Comparison of ENCODE assay signal across 38 cellular contexts in genomic region chr17:81810476-81810875, GRCh38. TPM values are rescaled to one million over a fixed set of nuclear protein-coding genes. Genes with fewer than 3 reads are reported as not detected.
"Had no signal": no experiment of that assay in that cellular context is flagged by ENCODE, and none has a peak within 500 bp of the region (broad histone marks: within the 10 kb centered on the region; RNA-seq: fewer than 3 reads in every experiment).

No MANE protein-coding gene starts in this region.

- H3K4me1 ChIP-seq: adrenal gland, esophagus muscularis mucosa, foreskin keratinocyte had no signal

- ATAC-seq: activated CD4-positive, alpha-beta T cell treated with anti-CD3 and anti-CD28 coated beads for 36 hours; activated CD8-positive, alpha-beta memory T cell treated with anti-CD3 and anti-CD28 coated beads, Interleukin-2, amount 10 ng/mL, durations not matched to agents 7 days and 5 days; activated CD8-positive, alpha-beta T cell treated with anti-CD3 and anti-CD28 coated beads, Interleukin-2, amount 10 ng/mL, durations not matched to agents 7 days and 5 days; activated naive CD8-positive, alpha-beta T cell treated with anti-CD3 and anti-CD28 coated beads, Interleukin-2, amount 50 U/mL, for 24 hours; body of pancreas; effector memory CD8-positive, alpha-beta T cell; foreskin keratinocyte; gastrocnemius medialis; T-helper 17 cell had no signal

- FAIRE-seq: colon had no signal

- DNase-seq: activated CD4-positive, alpha-beta memory T cell treated with anti-CD3 and anti-CD28 coated beads for 36 hours; activated CD4-positive, alpha-beta T cell treated with anti-CD3 and anti-CD28 coated beads for 36 hours; activated CD4-positive, alpha-beta T cell treated with anti-CD3 and anti-CD28 coated beads, Interleukin-2, amount 10 ng/mL, durations not matched to agents 24 days and 14 days; activated CD4-positive, CD25-positive, alpha-beta regulatory T cell; activated CD4-positive, CD25-positive, alpha-beta regulatory T cell treated with anti-CD3 and anti-CD28 coated beads, Interleukin-2, amount 50 U/mL, for 72 hours; activated CD8-positive, alpha-beta memory T cell treated with anti-CD3 and anti-CD28 coated beads, Interleukin-2, amount 10 ng/mL, durations not matched to agents 7 days and 5 days; activated CD8-positive, alpha-beta memory T cell treated with anti-CD3 and anti-CD28 coated beads, Interleukin-2, amount 50 U/mL, for 4 hours; activated CD8-positive, alpha-beta T cell treated with anti-CD3 and anti-CD28 coated beads, Interleukin-2, amount 10 ng/mL, durations not matched to agents 7 days and 5 days; activated effector memory CD4-positive, alpha-beta T cell treated with anti-CD3 and anti-CD28 coated beads, Interleukin-2, amount 50 U/mL, for 16 hours; activated naive CD4-positive, alpha-beta T cell treated with anti-CD3 and anti-CD28 coated beads for 36 hours; activated naive CD8-positive, alpha-beta T cell treated with anti-CD3 and anti-CD28 coated beads for 36 hours; activated naive CD8-positive, alpha-beta T cell treated with anti-CD3 and anti-CD28 coated beads, Interleukin-2, amount 50 U/mL, for 24 hours; activated T-cell treated with anti-CD3 and anti-CD28 coated beads, Interleukin-2, amount 50 U/mL, for 1 hour; activated T-cell treated with anti-CD3 and anti-CD28 coated beads, Interleukin-2, amount 50 U/mL, for 48 hours; adrenal gland; amygdala; aorta; body of pancreas; caudate nucleus; cortex of kidney; dermis blood vessel endothelial cell; effector CD4-positive, alpha-beta T cell; effector memory CD8-positive, alpha-beta T cell; erythroblast; foreskin keratinocyte; gastrocnemius medialis; glutamatergic neuron; T-helper 1 cell; T-helper 17 cell; T1000 had no signal

- H3K4me1 Mint-ChIP-seq: activated CD4-positive, alpha-beta T cell treated with anti-CD3 and anti-CD28 coated beads for 36 hours; activated CD4-positive, alpha-beta T cell treated with anti-CD3 and anti-CD28 coated beads, Interleukin-2, amount 10 ng/mL, durations not matched to agents 24 days and 14 days; activated CD8-positive, alpha-beta memory T cell treated with anti-CD3 and anti-CD28 coated beads, Interleukin-2, amount 10 ng/mL, durations not matched to agents 7 days and 5 days; activated naive CD4-positive, alpha-beta T cell treated with anti-CD3 and anti-CD28 coated beads, Interleukin-2, amount 50 U/mL, for 24 hours; activated naive CD8-positive, alpha-beta T cell treated with anti-CD3 and anti-CD28 coated beads for 36 hours; activated naive CD8-positive, alpha-beta T cell treated with anti-CD3 and anti-CD28 coated beads, Interleukin-2, amount 50 U/mL, for 24 hours; T-helper 17 cell had no signal

- H3K27ac Mint-ChIP-seq: activated CD4-positive, alpha-beta memory T cell treated with anti-CD3 and anti-CD28 coated beads for 36 hours; activated CD4-positive, alpha-beta T cell treated with anti-CD3 and anti-CD28 coated beads for 36 hours; activated CD4-positive, alpha-beta T cell treated with anti-CD3 and anti-CD28 coated beads, Interleukin-2, amount 10 ng/mL, durations not matched to agents 24 days and 14 days; activated CD8-positive, alpha-beta memory T cell treated with anti-CD3 and anti-CD28 coated beads, Interleukin-2, amount 10 ng/mL, durations not matched to agents 7 days and 5 days; activated CD8-positive, alpha-beta T cell treated with anti-CD3 and anti-CD28 coated beads, Interleukin-2, amount 10 ng/mL, durations not matched to agents 7 days and 5 days; activated naive CD4-positive, alpha-beta T cell treated with anti-CD3 and anti-CD28 coated beads for 36 hours; activated naive CD4-positive, alpha-beta T cell treated with anti-CD3 and anti-CD28 coated beads, Interleukin-2, amount 50 U/mL, for 24 hours; activated naive CD8-positive, alpha-beta T cell treated with anti-CD3 and anti-CD28 coated beads for 36 hours; activated naive CD8-positive, alpha-beta T cell treated with anti-CD3 and anti-CD28 coated beads, Interleukin-2, amount 50 U/mL, for 24 hours; activated T-helper 1 cell treated with anti-CD3 and anti-CD28 coated beads, Interleukin-12 subunit alpha, Interleukin-12 subunit beta, Interleukin-2, Interleukin-4 antibody, amounts not matched to agents 30 ng/mL and 10 ng/mL and 1 ng/mL, durations not matched to agents 14 hours and 24 hours and 36 hours; activated T-helper 2 cell treated with anti-CD3 and anti-CD28 coated beads, Interferon-gamma antibody, Interleukin-2, Interleukin-4, amounts not matched to agents 10 μg/mL and 5 μg/mL and 100 μg/mL, durations not matched to agents 14 hours and 24 hours and 36 hours; T-helper 17 cell; T-helper 2 cell treated with Interferon-gamma antibody and Interleukin-4, amounts not matched to agents 5 μg/mL and 100 μg/mL, for 36 hours had no signal

- H3K4me3 ChIP-seq: adrenal gland, body of pancreas, esophagus muscularis mucosa, gastrocnemius medialis had no signal

- H3K4me3 Mint-ChIP-seq: activated CD4-positive, alpha-beta memory T cell treated with anti-CD3 and anti-CD28 coated beads for 36 hours; activated CD4-positive, alpha-beta T cell treated with anti-CD3 and anti-CD28 coated beads for 36 hours; activated CD4-positive, alpha-beta T cell treated with anti-CD3 and anti-CD28 coated beads, Interleukin-2, amount 10 ng/mL, durations not matched to agents 24 days and 14 days; activated CD8-positive, alpha-beta memory T cell treated with anti-CD3 and anti-CD28 coated beads, Interleukin-2, amount 10 ng/mL, durations not matched to agents 7 days and 5 days; activated CD8-positive, alpha-beta T cell treated with anti-CD3 and anti-CD28 coated beads, Interleukin-2, amount 10 ng/mL, durations not matched to agents 7 days and 5 days; activated naive CD4-positive, alpha-beta T cell treated with anti-CD3 and anti-CD28 coated beads for 36 hours; activated naive CD4-positive, alpha-beta T cell treated with anti-CD3 and anti-CD28 coated beads, Interleukin-2, amount 50 U/mL, for 24 hours; activated naive CD8-positive, alpha-beta T cell treated with anti-CD3 and anti-CD28 coated beads for 36 hours; activated naive CD8-positive, alpha-beta T cell treated with anti-CD3 and anti-CD28 coated beads, Interleukin-2, amount 50 U/mL, for 24 hours; activated T-helper 1 cell treated with anti-CD3 and anti-CD28 coated beads, Interleukin-12 subunit alpha, Interleukin-12 subunit beta, Interleukin-2, Interleukin-4 antibody, amounts not matched to agents 30 ng/mL and 10 ng/mL and 1 ng/mL, durations not matched to agents 14 hours and 24 hours and 36 hours; effector memory CD8-positive, alpha-beta T cell; T-helper 17 cell; T-helper 2 cell treated with Interferon-gamma antibody and Interleukin-4, amounts not matched to agents 5 μg/mL and 100 μg/mL, for 36 hours had no signal

- H3K27ac ChIP-seq: adrenal gland, body of pancreas, esophagus muscularis mucosa, foreskin keratinocyte, gastrocnemius medialis had no signal

- H3K36me3 ChIP-seq: adrenal gland, esophagus muscularis mucosa, gastrocnemius medialis had no signal

- H3K9me3 Mint-ChIP-seq: activated CD4-positive, alpha-beta memory T cell treated with anti-CD3 and anti-CD28 coated beads for 36 hours; activated CD4-positive, alpha-beta T cell treated with anti-CD3 and anti-CD28 coated beads, Interleukin-2, amount 10 ng/mL, durations not matched to agents 24 days and 14 days; activated naive CD4-positive, alpha-beta T cell treated with anti-CD3 and anti-CD28 coated beads for 36 hours; activated naive CD4-positive, alpha-beta T cell treated with anti-CD3 and anti-CD28 coated beads, Interleukin-2, amount 50 U/mL, for 24 hours; activated naive CD8-positive, alpha-beta T cell treated with anti-CD3 and anti-CD28 coated beads for 36 hours; activated naive CD8-positive, alpha-beta T cell treated with anti-CD3 and anti-CD28 coated beads, Interleukin-2, amount 50 U/mL, for 24 hours; activated T-helper 1 cell treated with anti-CD3 and anti-CD28 coated beads, Interleukin-12 subunit alpha, Interleukin-12 subunit beta, Interleukin-2, Interleukin-4 antibody, amounts not matched to agents 30 ng/mL and 10 ng/mL and 1 ng/mL, durations not matched to agents 14 hours and 24 hours and 36 hours; activated T-helper 2 cell treated with anti-CD3 and anti-CD28 coated beads, Interferon-gamma antibody, Interleukin-2, Interleukin-4, amounts not matched to agents 10 μg/mL and 5 μg/mL and 100 μg/mL, durations not matched to agents 14 hours and 24 hours and 36 hours; effector memory CD8-positive, alpha-beta T cell; T-helper 2 cell treated with Interferon-gamma antibody and Interleukin-4, amounts not matched to agents 5 μg/mL and 100 μg/mL, for 36 hours had no signal

- H3K36me3 Mint-ChIP-seq: activated CD4-positive, alpha-beta memory T cell treated with anti-CD3 and anti-CD28 coated beads for 36 hours; activated CD8-positive, alpha-beta memory T cell treated with anti-CD3 and anti-CD28 coated beads, Interleukin-2, amount 10 ng/mL, durations not matched to agents 7 days and 5 days; activated naive CD4-positive, alpha-beta T cell treated with anti-CD3 and anti-CD28 coated beads, Interleukin-2, amount 50 U/mL, for 24 hours; activated naive CD8-positive, alpha-beta T cell treated with anti-CD3 and anti-CD28 coated beads for 36 hours had no signal

- H3K9me3 ChIP-seq: adrenal gland, body of pancreas, esophagus muscularis mucosa, gastrocnemius medialis had no signal

RNA-seq across cellular contexts. Expression of gene GCGR, which starts 6.5 kb away (rescaled TPM):
- total RNA-seq: activated CD4-positive, alpha-beta memory T cell treated with anti-CD3 and anti-CD28 coated beads for 36 hours; activated CD4-positive, alpha-beta T cell treated with anti-CD3 and anti-CD28 coated beads for 36 hours; activated CD4-positive, alpha-beta T cell treated with anti-CD3 and anti-CD28 coated beads, Interleukin-2, amount 10 ng/mL, durations not matched to agents 24 days and 14 days; activated CD8-positive, alpha-beta memory T cell treated with anti-CD3 and anti-CD28 coated beads for 36 hours; activated CD8-positive, alpha-beta memory T cell treated with anti-CD3 and anti-CD28 coated beads, Interleukin-2, amount 10 ng/mL, durations not matched to agents 7 days and 5 days; activated CD8-positive, alpha-beta T cell treated with anti-CD3 and anti-CD28 coated beads, Interleukin-2, amount 10 ng/mL, durations not matched to agents 7 days and 5 days; activated naive CD4-positive, alpha-beta T cell treated with anti-CD3 and anti-CD28 coated beads for 36 hours; activated naive CD8-positive, alpha-beta T cell treated with anti-CD3 and anti-CD28 coated beads for 36 hours; activated T-helper 1 cell treated with anti-CD3 and anti-CD28 coated beads, Interleukin-12 subunit alpha, Interleukin-12 subunit beta, Interleukin-2, Interleukin-4 antibody, amounts not matched to agents 30 ng/mL and 10 ng/mL and 1 ng/mL, durations not matched to agents 14 hours and 24 hours and 36 hours; activated T-helper 2 cell treated with anti-CD3 and anti-CD28 coated beads, Interferon-gamma antibody, Interleukin-2, Interleukin-4, amounts not matched to agents 10 μg/mL and 5 μg/mL and 100 μg/mL, durations not matched to agents 14 hours and 24 hours and 36 hours; chondrocyte; foreskin keratinocyte; T-helper 17 cell had no signal
- polyA plus RNA-seq: aorta, foreskin keratinocyte had no signal

RNA-seq across cellular contexts. Expression of gene PPP1R27, which starts 24.4 kb away (rescaled TPM):
- total RNA-seq: activated CD4-positive, alpha-beta memory T cell treated with anti-CD3 and anti-CD28 coated beads for 36 hours; activated CD4-positive, alpha-beta T cell treated with anti-CD3 and anti-CD28 coated beads for 36 hours; activated CD4-positive, alpha-beta T cell treated with anti-CD3 and anti-CD28 coated beads, Interleukin-2, amount 10 ng/mL, durations not matched to agents 24 days and 14 days; activated CD8-positive, alpha-beta memory T cell treated with anti-CD3 and anti-CD28 coated beads for 36 hours; activated CD8-positive, alpha-beta memory T cell treated with anti-CD3 and anti-CD28 coated beads, Interleukin-2, amount 10 ng/mL, durations not matched to agents 7 days and 5 days; activated CD8-positive, alpha-beta T cell treated with anti-CD3 and anti-CD28 coated beads, Interleukin-2, amount 10 ng/mL, durations not matched to agents 7 days and 5 days; activated naive CD4-positive, alpha-beta T cell treated with anti-CD3 and anti-CD28 coated beads for 36 hours; activated naive CD8-positive, alpha-beta T cell treated with anti-CD3 and anti-CD28 coated beads for 36 hours; activated T-helper 1 cell treated with anti-CD3 and anti-CD28 coated beads, Interleukin-12 subunit alpha, Interleukin-12 subunit beta, Interleukin-2, Interleukin-4 antibody, amounts not matched to agents 30 ng/mL and 10 ng/mL and 1 ng/mL, durations not matched to agents 14 hours and 24 hours and 36 hours; activated T-helper 2 cell treated with anti-CD3 and anti-CD28 coated beads, Interferon-gamma antibody, Interleukin-2, Interleukin-4, amounts not matched to agents 10 μg/mL and 5 μg/mL and 100 μg/mL, durations not matched to agents 14 hours and 24 hours and 36 hours; aorta; body of pancreas; chondrocyte; dermis blood vessel endothelial cell; esophagus muscularis mucosa; foreskin keratinocyte; T-helper 17 cell had no signal
